Comparison of ENCODE assay signal across 1 cellular context in genomic region chr12:117190210-117190781, GRCh38.
A peak's percentile ranks its signal among the peaks of the same experiment; 100 is the strongest.
TF ChIP-seq lines count a peak whose summit lies in the region.

A gene with protein sequence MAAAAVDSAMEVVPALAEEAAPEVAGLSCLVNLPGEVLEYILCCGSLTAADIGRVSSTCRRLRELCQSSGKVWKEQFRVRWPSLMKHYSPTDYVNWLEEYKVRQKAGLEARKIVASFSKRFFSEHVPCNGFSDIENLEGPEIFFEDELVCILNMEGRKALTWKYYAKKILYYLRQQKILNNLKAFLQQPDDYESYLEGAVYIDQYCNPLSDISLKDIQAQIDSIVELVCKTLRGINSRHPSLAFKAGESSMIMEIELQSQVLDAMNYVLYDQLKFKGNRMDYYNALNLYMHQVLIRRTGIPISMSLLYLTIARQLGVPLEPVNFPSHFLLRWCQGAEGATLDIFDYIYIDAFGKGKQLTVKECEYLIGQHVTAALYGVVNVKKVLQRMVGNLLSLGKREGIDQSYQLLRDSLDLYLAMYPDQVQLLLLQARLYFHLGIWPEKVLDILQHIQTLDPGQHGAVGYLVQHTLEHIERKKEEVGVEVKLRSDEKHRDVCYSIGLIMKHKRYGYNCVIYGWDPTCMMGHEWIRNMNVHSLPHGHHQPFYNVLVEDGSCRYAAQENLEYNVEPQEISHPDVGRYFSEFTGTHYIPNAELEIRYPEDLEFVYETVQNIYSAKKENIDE (minus strand): TSS chr12:117190470. CDS start chr12:117190456, 14 bp downstream.

TF ChIP-seq in WTC11, 78 proteins besides CTCF, POLR2A, EP300 and RAD21 (continued from another document):
- TF ChIP-seq, protein P1, sequence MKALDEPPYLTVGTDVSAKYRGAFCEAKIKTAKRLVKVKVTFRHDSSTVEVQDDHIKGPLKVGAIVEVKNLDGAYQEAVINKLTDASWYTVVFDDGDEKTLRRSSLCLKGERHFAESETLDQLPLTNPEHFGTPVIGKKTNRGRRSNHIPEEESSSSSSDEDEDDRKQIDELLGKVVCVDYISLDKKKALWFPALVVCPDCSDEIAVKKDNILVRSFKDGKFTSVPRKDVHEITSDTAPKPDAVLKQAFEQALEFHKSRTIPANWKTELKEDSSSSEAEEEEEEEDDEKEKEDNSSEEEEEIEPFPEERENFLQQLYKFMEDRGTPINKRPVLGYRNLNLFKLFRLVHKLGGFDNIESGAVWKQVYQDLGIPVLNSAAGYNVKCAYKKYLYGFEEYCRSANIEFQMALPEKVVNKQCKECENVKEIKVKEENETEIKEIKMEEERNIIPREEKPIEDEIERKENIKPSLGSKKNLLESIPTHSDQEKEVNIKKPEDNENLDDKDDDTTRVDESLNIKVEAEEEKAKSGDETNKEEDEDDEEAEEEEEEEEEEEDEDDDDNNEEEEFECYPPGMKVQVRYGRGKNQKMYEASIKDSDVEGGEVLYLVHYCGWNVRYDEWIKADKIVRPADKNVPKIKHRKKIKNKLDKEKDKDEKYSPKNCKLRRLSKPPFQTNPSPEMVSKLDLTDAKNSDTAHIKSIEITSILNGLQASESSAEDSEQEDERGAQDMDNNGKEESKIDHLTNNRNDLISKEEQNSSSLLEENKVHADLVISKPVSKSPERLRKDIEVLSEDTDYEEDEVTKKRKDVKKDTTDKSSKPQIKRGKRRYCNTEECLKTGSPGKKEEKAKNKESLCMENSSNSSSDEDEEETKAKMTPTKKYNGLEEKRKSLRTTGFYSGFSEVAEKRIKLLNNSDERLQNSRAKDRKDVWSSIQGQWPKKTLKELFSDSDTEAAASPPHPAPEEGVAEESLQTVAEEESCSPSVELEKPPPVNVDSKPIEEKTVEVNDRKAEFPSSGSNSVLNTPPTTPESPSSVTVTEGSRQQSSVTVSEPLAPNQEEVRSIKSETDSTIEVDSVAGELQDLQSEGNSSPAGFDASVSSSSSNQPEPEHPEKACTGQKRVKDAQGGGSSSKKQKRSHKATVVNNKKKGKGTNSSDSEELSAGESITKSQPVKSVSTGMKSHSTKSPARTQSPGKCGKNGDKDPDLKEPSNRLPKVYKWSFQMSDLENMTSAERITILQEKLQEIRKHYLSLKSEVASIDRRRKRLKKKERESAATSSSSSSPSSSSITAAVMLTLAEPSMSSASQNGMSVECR (CRISPR knock-in tag; IDR thresholded peaks at IDR 0.05; ENCODE audit: borderline replicate concordance): 0 out of 2 replicates have a peak, but pooled peaks have one; percentile 21
- no peak for TF ChIP-seq ELF4 (CRISPR knock-in tag; IDR thresholded peaks at IDR 0.05; ENCODE audit: low read depth)
- 0 out of 2 replicates have a peak, but pooled peaks have one; percentile 60 for TF ChIP-seq AFF4 (CRISPR knock-in tag; IDR thresholded peaks at IDR 0.05; ENCODE audit: borderline replicate concordance)
- TF ChIP-seq HMGA2 (CRISPR knock-in tag; IDR thresholded peaks at IDR 0.05): no peak
- peak; percentile 78; the same call in 1 of the 2 replicates for TF ChIP-seq ZNF232 (CRISPR knock-in tag; IDR thresholded peaks at IDR 0.05)
- peak; percentile 58; the same call in 1 of the 2 replicates for TF ChIP-seq MAX (CRISPR knock-in tag; IDR thresholded peaks at IDR 0.05)
- TF ChIP-seq FOXP4 (CRISPR knock-in tag; IDR thresholded peaks at IDR 0.05): peak; percentile 54; the same call in 1 of the 2 replicates
TF ChIP-seq in WTC11: peak in this region for 22.
